ENCODE assay signal across 12 cellular contexts in genomic region chr21:34133802-34134201, GRCh38.
DNase-seq lines count a peak whose midpoint lies in the region; ATAC-seq, FAIRE-seq and TF ChIP-seq lines count a peak whose summit lies in the region.
"Had no signal": no experiment of that assay in that cellular context is flagged by ENCODE, and none has a peak within 500 bp of the region (broad histone marks: within the 10 kb centered on the region; RNA-seq: fewer than 3 reads in every experiment).

No MANE protein-coding gene starts in this region.

- no peak overlapping the region for H3K4me2 ChIP-seq in PC-9
- H3K4me2 ChIP-seq in endothelial cell of umbilical vein (ENCODE audit: insufficient read depth, low read length): no peak overlapping the region
- H3K4me2 ChIP-seq: BLaER1 had no signal

- CTCF ChIA-PET in activated CD4-positive, alpha-beta memory T cell treated with anti-CD3 and anti-CD28 coated beads for 36 hours (lab: Charles Lee): interaction anchor here (0.8 to 1.7 kb wide), 4 partner anchors 10 to 210 kb away, joined by 3 to 6 read pairs (median 4); no protein-coding TSS in a partner anchor
- CTCF ChIA-PET in activated CD4-positive, alpha-beta memory T cell treated with anti-CD3 and anti-CD28 coated beads, Interleukin-2, amount 10 ng/mL, durations not matched to agents 7 days and 5 days (lab: Charles Lee): interaction anchor here (1.7 to 1.8 kb wide), 2 partner anchors 8 to 210 kb away, joined by 5 to 6 read pairs; no protein-coding TSS in a partner anchor
- CTCF ChIA-PET in PC-9 (lab: Charles Lee) (no interaction called here), endothelial cell of umbilical vein (lab: Charles Lee) (interaction anchor here (1.1 to 1.3 kb wide), 3 partner anchors 9 to 214 kb away, joined by 3 to 4 read pairs (median 3); no protein-coding TSS in a partner anchor)

- H3K9ac ChIP-seq in endothelial cell of umbilical vein (replicated peaks; ENCODE audit: extremely low read depth, insufficient read depth, low read length): no peak overlapping the region
- H3K9ac ChIP-seq: BLaER1 had no signal

- dilution Hi-C loops in endothelial cell of umbilical vein (cut with MboI; ENCODE audit: extremely low pct_ligation_motif_present, low sequenced_read_pairs): no loop called here

- H4K20me1 ChIP-seq in PC-9 (ENCODE audit: insufficient read depth): no peaks in the 10 kb centered on the region
- H4K20me1 ChIP-seq in endothelial cell of umbilical vein (replicated peaks; ENCODE audit: control insufficient read depth, extremely low read depth, insufficient read depth, low read length): peaks cover 2% of the 10 kb centered on the region

- BruUV-seq in PC-9 (replicated peaks; lab: Mats Ljungman, UMichigan) (no TSS peak), endothelial cell of umbilical vein (replicated peaks; lab: Mats Ljungman, UMichigan) (no TSS peak)

- H2AFZ ChIP-seq in PC-9 (no peak overlapping the region), endothelial cell of umbilical vein (ENCODE audit: low read depth, low read length) (no peak overlapping the region)

- no peak overlapping the region for H3K4me3 Mint-ChIP-seq in activated CD4-positive, alpha-beta memory T cell treated with anti-CD3 and anti-CD28 coated beads for 36 hours
- H3K4me3 Mint-ChIP-seq in activated CD4-positive, alpha-beta memory T cell treated with anti-CD3 and anti-CD28 coated beads, Interleukin-2, amount 10 ng/mL, durations not matched to agents 7 days and 5 days: no peak overlapping the region
- no peak overlapping the region for H3K4me3 Mint-ChIP-seq in stimulated activated memory B cell treated with anti-CD40 and anti-IgM and Interleukin-4, amounts not matched to agents 10 μg/mL and 1 μg/mL and 100 μg/mL, for 72 hours
- H3K4me3 Mint-ChIP-seq: stimulated activated naive B cell treated with anti-CD40 and anti-IgM and Interleukin-4, amounts not matched to agents 10 μg/mL and 1 μg/mL and 100 μg/mL, for 72 hours had no signal

- no peak for ATAC-seq in stimulated activated memory B cell treated with anti-CD40 and anti-IgM and Interleukin-4, amounts not matched to agents 10 μg/mL and 1 μg/mL and 100 μg/mL, for 72 hours
- no peak for ATAC-seq in HG02938 (IDR thresholded peaks at IDR 0.05; ENCODE audit: unreplicated experiment)

- H3K9me1 ChIP-seq in endothelial cell of umbilical vein (replicated peaks; ENCODE audit: control insufficient read depth, extremely low read depth, insufficient read depth, low read length): peaks cover 3% of the 10 kb centered on the region

- intact Hi-C loops in activated CD4-positive, alpha-beta memory T cell treated with anti-CD3 and anti-CD28 coated beads for 36 hours (cut with micrococcal nuclease): no loop called here
- intact Hi-C loops in PC-9 (cut with micrococcal nuclease; ENCODE audit: unreplicated experiment): no loop called here
- intact Hi-C loops in endothelial cell of umbilical vein (cut with micrococcal nuclease): no loop called here

- H3K27ac ChIP-seq in PC-9: no peak overlapping the region
- no peak overlapping the region for H3K27ac ChIP-seq in endothelial cell of umbilical vein (ENCODE audit: insufficient read depth, low read depth, low read length)
- H3K27ac ChIP-seq: BLaER1 had no signal

- H3K36me3 Mint-ChIP-seq in activated CD4-positive, alpha-beta memory T cell treated with anti-CD3 and anti-CD28 coated beads for 36 hours: peaks cover 62% of the 10 kb centered on the region
- peaks cover 77% of the 10 kb centered on the region for H3K36me3 Mint-ChIP-seq in activated CD4-positive, alpha-beta memory T cell treated with anti-CD3 and anti-CD28 coated beads, Interleukin-2, amount 10 ng/mL, durations not matched to agents 7 days and 5 days (ENCODE audit: low read depth)
- peaks cover 86% of the 10 kb centered on the region for H3K36me3 Mint-ChIP-seq in stimulated activated memory B cell treated with anti-CD40 and anti-IgM and Interleukin-4, amounts not matched to agents 10 μg/mL and 1 μg/mL and 100 μg/mL, for 72 hours

- no peaks in the 10 kb centered on the region for H3K9me2 ChIP-seq in PC-9 (ENCODE audit: insufficient read depth)

- H3K4me1 ChIP-seq in PC-9 (replicated peaks; ENCODE audit: insufficient read depth) (no peaks in the 10 kb centered on the region), endothelial cell of umbilical vein (ENCODE audit: control insufficient read depth, extremely low read depth, insufficient read depth, low read length) (peaks cover 6% of the 10 kb centered on the region)

- peaks cover 56% of the 10 kb centered on the region for H3K4me1 Mint-ChIP-seq in activated CD4-positive, alpha-beta memory T cell treated with anti-CD3 and anti-CD28 coated beads for 36 hours (ENCODE audit: low read depth)
- H3K4me1 Mint-ChIP-seq in activated CD4-positive, alpha-beta memory T cell treated with anti-CD3 and anti-CD28 coated beads, Interleukin-2, amount 10 ng/mL, durations not matched to agents 7 days and 5 days: peaks cover 38% of the 10 kb centered on the region
- H3K4me1 Mint-ChIP-seq in stimulated activated memory B cell treated with anti-CD40 and anti-IgM and Interleukin-4, amounts not matched to agents 10 μg/mL and 1 μg/mL and 100 μg/mL, for 72 hours: peaks cover 51% of the 10 kb centered on the region

- no peaks in the 10 kb centered on the region for H3K27me3 ChIP-seq in PC-9 (ENCODE audit: insufficient read depth, low read depth)
- H3K27me3 ChIP-seq in endothelial cell of umbilical vein (ENCODE audit: control insufficient read depth in 2 of 2, insufficient read depth in 2 of 2, low read length in 2 of 2): no peaks in the 10 kb centered on the region
- H3K27me3 ChIP-seq: adrenal gland, BLaER1, spleen had no signal

- H3K9me3 ChIP-seq in PC-9 (ENCODE audit: insufficient read depth, low read depth): no peaks in the 10 kb centered on the region
- H3K9me3 ChIP-seq in endothelial cell of umbilical vein (replicated peaks; ENCODE audit: control insufficient read depth, insufficient read depth, low read length): no peaks in the 10 kb centered on the region

- no peak for FAIRE-seq in endothelial cell of umbilical vein (lab: Jason Lieb, UNC)

- no peak overlapping the region for H3K4me3 ChIP-seq in PC-9
- H3K4me3 ChIP-seq in endothelial cell of umbilical vein (replicated peaks in 1 of 3; ENCODE audit: insufficient read depth in 1 of 3, low read depth in 1 of 3, low read length in 3 of 3): no peak overlapping the region
- H3K4me3 ChIP-seq: adrenal gland, BLaER1, spleen had no signal

- peaks cover 8% of the 10 kb centered on the region for H3K9me3 Mint-ChIP-seq in activated CD4-positive, alpha-beta memory T cell treated with anti-CD3 and anti-CD28 coated beads for 36 hours
- H3K9me3 Mint-ChIP-seq in activated CD4-positive, alpha-beta memory T cell treated with anti-CD3 and anti-CD28 coated beads, Interleukin-2, amount 10 ng/mL, durations not matched to agents 7 days and 5 days: peaks cover 7% of the 10 kb centered on the region
- H3K9me3 Mint-ChIP-seq in stimulated activated memory B cell treated with anti-CD40 and anti-IgM and Interleukin-4, amounts not matched to agents 10 μg/mL and 1 μg/mL and 100 μg/mL, for 72 hours: peaks cover 10% of the 10 kb centered on the region

- POLR2A ChIA-PET in activated CD4-positive, alpha-beta memory T cell treated with anti-CD3 and anti-CD28 coated beads for 36 hours (lab: Charles Lee): no interaction called here
- POLR2A ChIA-PET in activated CD4-positive, alpha-beta memory T cell treated with anti-CD3 and anti-CD28 coated beads, Interleukin-2, amount 10 ng/mL, durations not matched to agents 7 days and 5 days (lab: Charles Lee): no interaction called here
- POLR2A ChIA-PET in PC-9 (lab: Charles Lee; ENCODE audit: unreplicated experiment): no interaction called here
- POLR2A ChIA-PET in endothelial cell of umbilical vein (lab: Charles Lee): no interaction called here

- no peak for TF ChIP-seq POLR2A in endothelial cell of umbilical vein (IDR thresholded peaks at IDR 0.05; ENCODE audit: low read depth, low read length)

- peak overlapping the region; percentile 61 for H3K27ac Mint-ChIP-seq in activated CD4-positive, alpha-beta memory T cell treated with anti-CD3 and anti-CD28 coated beads for 36 hours
- no peak overlapping the region for H3K27ac Mint-ChIP-seq in activated CD4-positive, alpha-beta memory T cell treated with anti-CD3 and anti-CD28 coated beads, Interleukin-2, amount 10 ng/mL, durations not matched to agents 7 days and 5 days
- H3K27ac Mint-ChIP-seq in stimulated activated memory B cell treated with anti-CD40 and anti-IgM and Interleukin-4, amounts not matched to agents 10 μg/mL and 1 μg/mL and 100 μg/mL, for 72 hours: peak overlapping the region; percentile 0
- H3K27ac Mint-ChIP-seq: stimulated activated naive B cell treated with anti-CD40 and anti-IgM and Interleukin-4, amounts not matched to agents 10 μg/mL and 1 μg/mL and 100 μg/mL, for 72 hours had no signal

- H3K36me3 ChIP-seq in PC-9 (ENCODE audit: low read depth): no peaks in the 10 kb centered on the region
- peaks cover 0 to 4% of the 10 kb centered on the region in 2 experiments for H3K36me3 ChIP-seq in endothelial cell of umbilical vein (ENCODE audit: control insufficient read depth in 2 of 2, extremely low read depth in 1 of 2, insufficient read depth in 2 of 2, low read length in 2 of 2)
- H3K36me3 ChIP-seq: adrenal gland had no signal

- 0 out of 2 replicates have a peak, but pooled peaks cover 6% of the 10 kb centered on the region for H3K79me2 ChIP-seq in PC-9 (ENCODE audit: low read depth)
- H3K79me2 ChIP-seq in endothelial cell of umbilical vein (ENCODE audit: control insufficient read depth, insufficient read depth, low read length): peaks cover 4% of the 10 kb centered on the region

- TF ChIP-seq CTCF in PC-9 (conservative IDR thresholded peaks at IDR 0.05) (peak; percentile 34; the same call in 1 of the 2 replicates), endothelial cell of umbilical vein (IDR thresholded peaks at IDR 0.05; ENCODE audit: extremely low read depth in 1 of 2, insufficient read depth in 1 of 2, low read depth in 1 of 2, low read length in 2 of 2) (peak; percentile 12 to 23)

- no peak for DNase-seq in activated CD4-positive, alpha-beta memory T cell treated with anti-CD3 and anti-CD28 coated beads for 36 hours
- DNase-seq in activated CD4-positive, alpha-beta memory T cell treated with anti-CD3 and anti-CD28 coated beads, Interleukin-2, amount 10 ng/mL, durations not matched to agents 7 days and 5 days: no peak
- no peak for DNase-seq in PC-9
- DNase-seq in endothelial cell of umbilical vein (ENCODE audit: low read depth, low spot score): no peak
- DNase-seq in NCI-H1436 treated with DMSO at 0.1 percent for 48 hours (lab: John Stamatoyannopoulos, UW): no peak
- DNase-seq in NK-92 (lab: John Stamatoyannopoulos, UW; ENCODE audit: unreplicated experiment): no peak
- DNase-seq: adrenal gland; spleen; stimulated activated naive B cell treated with anti-CD40 and anti-IgM and Interleukin-4, amounts not matched to agents 10 μg/mL and 1 μg/mL and 100 μg/mL, for 72 hours had no signal

- no peaks in the 10 kb centered on the region for H3F3A ChIP-seq in PC-9 (ENCODE audit: insufficient read depth, low read depth)

- H3K27me3 Mint-ChIP-seq in activated CD4-positive, alpha-beta memory T cell treated with anti-CD3 and anti-CD28 coated beads for 36 hours: no peaks in the 10 kb centered on the region
- no peaks in the 10 kb centered on the region for H3K27me3 Mint-ChIP-seq in activated CD4-positive, alpha-beta memory T cell treated with anti-CD3 and anti-CD28 coated beads, Interleukin-2, amount 10 ng/mL, durations not matched to agents 7 days and 5 days
- no peaks in the 10 kb centered on the region for H3K27me3 Mint-ChIP-seq in stimulated activated memory B cell treated with anti-CD40 and anti-IgM and Interleukin-4, amounts not matched to agents 10 μg/mL and 1 μg/mL and 100 μg/mL, for 72 hours
- H3K27me3 Mint-ChIP-seq: stimulated activated naive B cell treated with anti-CD40 and anti-IgM and Interleukin-4, amounts not matched to agents 10 μg/mL and 1 μg/mL and 100 μg/mL, for 72 hours had no signal
